In genomic region chr5:96294887-96295209, GRCh38 we compare ENCODE assay signal across 2 cellular contexts.
TF ChIP-seq lines count a peak whose summit lies in the region.

No MANE protein-coding gene starts in this region.

TF ChIP-seq in A549, 52 proteins besides CTCF, POLR2A, EP300 and RAD21:
- no peak for TF ChIP-seq USF2 (IDR thresholded peaks at IDR 0.05)
- TF ChIP-seq HES2 (IDR thresholded peaks at IDR 0.05): no peak
- no peak for TF ChIP-seq ZFP36 (IDR thresholded peaks at IDR 0.05; ENCODE audit: borderline replicate concordance, partially characterized antibody)
- no peak for TF ChIP-seq CHD2 (IDR thresholded peaks at IDR 0.05; ENCODE audit: low read length, partially characterized antibody)
- TF ChIP-seq MAFK (IDR thresholded peaks at IDR 0.05; ENCODE audit: partially characterized antibody): no peak
- TF ChIP-seq CEBPB (IDR thresholded peaks at IDR 0.05): no peak
- no peak for TF ChIP-seq HOXB5 (CRISPR knock-in tag; IDR thresholded peaks at IDR 0.05)
- no peak for TF ChIP-seq HEYL (CRISPR knock-in tag; IDR thresholded peaks at IDR 0.05)
- TF ChIP-seq HDAC2 (IDR thresholded peaks at IDR 0.05): no peak
- no peak for TF ChIP-seq KDM5A (IDR thresholded peaks at IDR 0.05)
- TF ChIP-seq BHLHE40 (IDR thresholded peaks at IDR 0.05; ENCODE audit: low read depth, low read length): no peak
- TF ChIP-seq BCL3 (IDR thresholded peaks at IDR 0.05): no peak
- TF ChIP-seq ESRRA (IDR thresholded peaks at IDR 0.05; ENCODE audit: borderline replicate concordance, low read length): no peak
- TF ChIP-seq HOXA7 (CRISPR knock-in tag; IDR thresholded peaks at IDR 0.05): no peak
- no peak for TF ChIP-seq SREBF2 (IDR thresholded peaks at IDR 0.05)
- no peak for TF ChIP-seq ZC3H11A (IDR thresholded peaks at IDR 0.05)
- no peak for TF ChIP-seq MYC (IDR thresholded peaks at IDR 0.05; ENCODE audit: borderline replicate concordance, low read length)
- no peak for TF ChIP-seq FOXS1 (CRISPR knock-in tag; IDR thresholded peaks at IDR 0.05)

TF ChIP-seq in IMR-90, 13 proteins besides CTCF, POLR2A, EP300 and RAD21:
- no peak for TF ChIP-seq CHD1 (IDR thresholded peaks at IDR 0.05; ENCODE audit: low read depth, low read length)
- TF ChIP-seq NFE2L2 (IDR thresholded peaks at IDR 0.05; ENCODE audit: low read depth, low read length): no peak
- no peak for TF ChIP-seq SMC3 (IDR thresholded peaks at IDR 0.05; ENCODE audit: low read depth, low read length)
- no peak for TF ChIP-seq MAFK (IDR thresholded peaks at IDR 0.05; ENCODE audit: low read depth, low read length)
TF ChIP-seq in IMR-90: peak in this region for 0.
